ENCODE assay signal across 10 cellular contexts in the genomic region with DNA sequence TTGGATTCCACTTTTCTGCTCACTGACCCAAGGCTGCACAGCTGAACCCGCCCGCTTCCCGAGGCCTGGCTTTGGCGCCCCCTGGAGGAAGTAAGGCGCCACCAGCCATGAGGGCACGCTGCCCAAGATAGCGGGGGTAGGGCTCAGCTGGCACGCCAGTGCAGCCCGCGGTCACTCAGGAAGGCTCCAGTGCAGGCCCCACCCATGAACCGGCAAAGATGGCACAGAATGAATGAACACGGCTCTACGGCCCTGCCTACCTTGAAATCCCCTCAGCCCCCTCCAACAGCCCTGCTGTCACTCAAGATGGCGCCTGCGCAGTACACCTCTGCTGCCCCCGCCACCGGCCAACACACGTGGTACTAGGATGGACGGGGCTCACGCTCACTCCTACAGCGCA. TPM values are rescaled to one million over a fixed set of nuclear protein-coding genes. Genes with fewer than 3 reads are reported as not detected.
DNase-seq lines count a peak whose midpoint lies in the region; ATAC-seq, FAIRE-seq and TF ChIP-seq lines count a peak whose summit lies in the region.
"Had no signal": no experiment of that assay in that cellular context is flagged by ENCODE, and none has a peak within 500 bp of the region (broad histone marks: within the 10 kb centered on the region; RNA-seq: fewer than 3 reads in every experiment).

No MANE protein-coding gene starts in this region.

- peak; percentile 23 for ATAC-seq in RWPE2 (ENCODE audit: low read depth)
- peak; percentile 32 for ATAC-seq in Right ventricle myocardium inferior
- ATAC-seq in HG02798 (IDR thresholded peaks at IDR 0.05; ENCODE audit: poor library complexity, unreplicated experiment): no peak

- H3K4me1 ChIP-seq in RWPE2 (ENCODE audit: insufficient read depth, poor library complexity, severe bottlenecking) (no peaks in the 10 kb centered on the region), small intestine (ENCODE audit: control insufficient read depth in 2 of 2, insufficient read depth in 1 of 2, low read depth in 1 of 2, low read length in 1 of 2) (no peaks in the 10 kb centered on the region)

- no peaks in the 10 kb centered on the region for H3K27me3 ChIP-seq in RWPE2 (ENCODE audit: insufficient read depth, poor library complexity, severe bottlenecking)
- H3K27me3 ChIP-seq in small intestine (ENCODE audit: control insufficient read depth in 2 of 2, insufficient read depth in 2 of 2, low read length in 2 of 2): peaks cover 0 to 3% of the 10 kb centered on the region in 2 donors

- H3K36me3 ChIP-seq in RWPE2 (ENCODE audit: low read depth) (no peaks in the 10 kb centered on the region), small intestine (ENCODE audit: control insufficient read depth in 2 of 2, insufficient read depth in 2 of 2, low read length in 2 of 2) (no peaks in the 10 kb centered on the region)

- TF ChIP-seq CTCF in RWPE2 (IDR thresholded peaks at IDR 0.05; ENCODE audit: poor library complexity, severe bottlenecking): no peak

- DNase-seq in DMS114 treated with DMSO at 0.1 percent for 48 hours (lab: John Stamatoyannopoulos, UW; ENCODE audit: unreplicated experiment) (peak; percentile 94), RWPE2 (ENCODE audit: low spot score) (no peak), Right ventricle myocardium inferior (ENCODE audit: missing footprints) (peak; percentile 86), posterior cingulate gyrus (peak; percentile 74 to 97 (median 81)), NCI-H524 treated with DMSO at 0.1 percent for 48 hours (lab: John Stamatoyannopoulos, UW) (no peak), small intestine (no peak), NCI-H510A (lab: John Stamatoyannopoulos, UW) (no peak)

- H3K27ac ChIP-seq in RWPE2 (ENCODE audit: poor library complexity, severe bottlenecking): no peak overlapping the region
- no peak overlapping the region for H3K27ac ChIP-seq in small intestine (ENCODE audit: low read depth in 1 of 2, low read length in 1 of 2)

- WGBS in small intestine, 3 donors: 46 to 65% (median 62%) methylated on average over 21 of the region's 21 CpGs

- H3K4me3 ChIP-seq in RWPE2 (ENCODE audit: severe bottlenecking) (peak overlapping the region; percentile 32), small intestine (ENCODE audit: low read depth in 1 of 2, low read length in 2 of 2) (no peak overlapping the region)

- intact Hi-C loops in Right ventricle myocardium inferior (cut with DNase I) (no loop called here), posterior cingulate gyrus (cut with DNase I) (loop anchor here (1.0 to 5.0 kb wide), 4 partner anchors 89 to 145 kb away; no protein-coding TSS in a partner anchor)

- H3K9me3 ChIP-seq in RWPE2 (ENCODE audit: severe bottlenecking) (peaks cover 7% of the 10 kb centered on the region), small intestine (ENCODE audit: control insufficient read depth, low read depth) (peaks cover 7% of the 10 kb centered on the region)

- FAIRE-seq in small intestine (lab: Jason Lieb, UNC): no peak
- FAIRE-seq: endometrium had no signal

RNA-seq across cellular contexts. Expression of gene PEG3, which starts 3.0 kb away (rescaled TPM):
- 7.9 TPM for total RNA-seq in Right ventricle myocardium inferior
- polyA plus RNA-seq in small intestine: 1 to 10 TPM in 1 of 3 donors, under 1 TPM in 1, not detected in 1; 0.27 to 2.2 TPM
- total RNA-seq: T-helper 1 cell treated with Interleukin-12 subunit alpha and Interleukin-12 subunit beta and Interleukin-4 antibody, amounts not matched to agents 30 ng/mL and 1 ng/mL, for 36 hours had no signal

RNA-seq across cellular contexts. Expression of gene ZIM2, which starts 3.0 kb away (rescaled TPM):
- not detected for total RNA-seq in Right ventricle myocardium inferior
- polyA plus RNA-seq in small intestine: not detected
- total RNA-seq: T-helper 1 cell treated with Interleukin-12 subunit alpha and Interleukin-12 subunit beta and Interleukin-4 antibody, amounts not matched to agents 30 ng/mL and 1 ng/mL, for 36 hours had no signal

Comparison
In these comparisons a context has a peak if more than half of its experiments do, and no peak if none do; other contexts are left out.
1. DNase-seq: peak in DMS114 treated with DMSO at 0.1 percent for 48 hours (single experiment), Right ventricle myocardium inferior (single experiment) and posterior cingulate gyrus (10 of 10); none in RWPE2 (single experiment), NCI-H524 treated with DMSO at 0.1 percent for 48 hours (single experiment), small intestine (single experiment) and NCI-H510A (single experiment).